Comparison of ENCODE assay signal across 8 cellular contexts in the genomic region with DNA sequence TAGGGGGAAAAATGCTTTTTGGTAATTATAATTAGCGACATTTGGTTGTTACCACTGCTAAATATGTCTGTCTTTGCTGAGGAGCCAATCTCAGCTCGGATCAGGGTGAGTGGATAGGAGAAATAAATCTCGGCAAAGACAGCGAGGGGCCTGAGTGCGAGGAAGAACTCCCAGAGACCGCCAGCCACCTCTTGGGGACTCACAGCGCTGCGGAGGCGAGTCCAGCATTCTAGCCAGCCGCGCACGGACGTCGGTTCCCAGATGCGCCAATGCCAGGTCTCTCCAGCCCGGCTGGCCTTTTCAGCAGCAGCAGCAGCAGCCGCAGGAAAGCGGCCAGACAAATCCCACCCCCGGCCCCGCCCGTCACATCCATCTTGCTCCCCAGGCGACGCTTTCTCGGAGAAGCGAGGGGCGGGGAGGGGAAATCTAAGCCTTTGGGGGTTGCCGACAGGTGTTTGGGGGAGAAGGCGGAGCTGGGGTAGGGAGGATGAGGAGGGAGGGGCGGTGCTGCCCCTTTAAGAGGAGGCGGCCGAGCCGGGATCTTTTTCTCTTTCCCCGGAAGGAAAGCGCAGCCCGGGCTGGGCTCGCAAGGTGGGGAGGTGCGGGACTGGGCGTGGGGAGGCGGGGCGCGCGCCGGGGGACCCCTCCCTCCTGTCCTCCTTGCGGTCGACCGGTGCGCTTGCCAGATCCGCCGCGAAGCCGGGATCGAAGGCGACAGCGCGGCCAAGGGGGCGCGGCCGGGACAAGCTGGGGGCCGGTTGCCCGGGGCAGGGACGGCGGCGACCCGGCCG.
DNase-seq lines count a peak whose midpoint lies in the region; ATAC-seq and TF ChIP-seq lines count a peak whose summit lies in the region.

A gene (plus strand): TSS at position 685 of the 791 bp plus-strand sequence. CDS start 330 bp downstream, outside the sequence.

- peaks cover 12% of the 10 kb centered on the region for H3K27me3 Mint-ChIP-seq in T-helper 2 cell treated with Interferon-gamma antibody and Interleukin-4, amounts not matched to agents 5 μg/mL and 100 μg/mL, for 36 hours (ENCODE audit: low read depth)

- peak within 1 kb of the TSS; percentile 92 for H3K4me3 Mint-ChIP-seq in T-helper 2 cell treated with Interferon-gamma antibody and Interleukin-4, amounts not matched to agents 5 μg/mL and 100 μg/mL, for 36 hours

- POLR2A ChIA-PET in AG04449 (lab: Yijun Ruan, JAX): interaction anchor here (0.7 to 3.4 kb wide), 6 partner anchors 9 to 146 kb away, joined by 3 to 20 read pairs (median 4); a partner anchor contains a TSS

- no peak for DNase-seq in AG04449 (ENCODE audit: low read depth, low spot score)
- peak; percentile 46 for DNase-seq in NAMALWA (ENCODE audit: low spot score)
- DNase-seq in T-helper 2 cell treated with Interferon-gamma antibody and Interleukin-4, amounts not matched to agents 5 μg/mL and 100 μg/mL, for 36 hours (ENCODE audit: low spot score): peak; percentile 53
- DNase-seq in astrocyte of the hippocampus (ENCODE audit: low read depth, low spot score): peak; percentile 94
- peak; percentile 91 for DNase-seq in hepatic stellate cell (ENCODE audit: low spot score)

- H3K27ac Mint-ChIP-seq in T-helper 2 cell treated with Interferon-gamma antibody and Interleukin-4, amounts not matched to agents 5 μg/mL and 100 μg/mL, for 36 hours: peak within 1 kb of the TSS; percentile 10

- H3K4me1 Mint-ChIP-seq in T-helper 2 cell treated with Interferon-gamma antibody and Interleukin-4, amounts not matched to agents 5 μg/mL and 100 μg/mL, for 36 hours (ENCODE audit: low read depth): peaks cover 21% of the 10 kb centered on the region

- ATAC-seq in GM19397 (IDR thresholded peaks at IDR 0.05; ENCODE audit: unreplicated experiment): peak; percentile 43
- no peak for ATAC-seq in HG02981 (IDR thresholded peaks at IDR 0.05; ENCODE audit: unreplicated experiment)

- no peaks in the 10 kb centered on the region for H3K36me3 ChIP-seq in rectal smooth muscle tissue (ENCODE audit: control insufficient read depth, insufficient read depth, low read length)

- peaks cover 22% of the 10 kb centered on the region for H3K4me1 ChIP-seq in rectal smooth muscle tissue (ENCODE audit: control insufficient read depth, insufficient read depth, low read length)

- TF ChIP-seq CTCF in AG04449 (IDR thresholded peaks at IDR 0.05; ENCODE audit: insufficient read depth, low read length, missing control alignments): no peak

- H3K4me3 ChIP-seq in AG04449 (ENCODE audit: low read depth, low read length) (peak within 1 kb of the TSS; percentile 78), rectal smooth muscle tissue (ENCODE audit: low read length) (peak within 1 kb of the TSS; percentile 86)

- H3K27me3 ChIP-seq in rectal smooth muscle tissue (ENCODE audit: control insufficient read depth, insufficient read depth, low read length): no peaks in the 10 kb centered on the region

- no peaks in the 10 kb centered on the region for H3K36me3 Mint-ChIP-seq in T-helper 2 cell treated with Interferon-gamma antibody and Interleukin-4, amounts not matched to agents 5 μg/mL and 100 μg/mL, for 36 hours (ENCODE audit: low read depth)

- H3K9ac ChIP-seq in rectal smooth muscle tissue (ENCODE audit: low read length): peak within 1 kb of the TSS; percentile 84

- CTCF ChIA-PET in AG04449 (lab: Yijun Ruan, JAX): interaction anchor here (0.9 to 17.8 kb wide), 10 partner anchors 9 to 39 kb away, joined by 3 to 179 read pairs (median 8); a partner anchor contains a TSS

- peak within 1 kb of the TSS; percentile 79 for H3K27ac ChIP-seq in rectal smooth muscle tissue (ENCODE audit: low read depth, low read length)

- no peaks in the 10 kb centered on the region for H3K9me3 Mint-ChIP-seq in T-helper 2 cell treated with Interferon-gamma antibody and Interleukin-4, amounts not matched to agents 5 μg/mL and 100 μg/mL, for 36 hours
